Comparison of ENCODE assay signal across 8 cellular contexts in genomic region chr13:106083620-106084350, GRCh38.
DNase-seq lines count a peak whose midpoint lies in the region; ATAC-seq, FAIRE-seq and TF ChIP-seq lines count a peak whose summit lies in the region.

No MANE protein-coding gene starts in this region.

- ATAC-seq in GM21529 (IDR thresholded peaks at IDR 0.05; ENCODE audit: unreplicated experiment): peak; percentile 61
- ATAC-seq in GM19467 (IDR thresholded peaks at IDR 0.05; ENCODE audit: unreplicated experiment): no peak
- ATAC-seq in GM18873 (IDR thresholded peaks at IDR 0.05; ENCODE audit: low FRiP score, unreplicated experiment): no peak

- TF ChIP-seq POLR2A in esophagus squamous epithelium (IDR thresholded peaks at IDR 0.05): no peak

- H3K36me3 Mint-ChIP-seq in activated T-helper 2 cell treated with anti-CD3 and anti-CD28 coated beads, Interferon-gamma antibody, Interleukin-2, Interleukin-4, amounts not matched to agents 10 μg/mL and 5 μg/mL and 100 μg/mL, durations not matched to agents 14 hours and 24 hours and 36 hours (ENCODE audit: low read depth): no peaks in the 10 kb centered on the region

- no peaks in the 10 kb centered on the region for H3K4me1 Mint-ChIP-seq in activated T-helper 2 cell treated with anti-CD3 and anti-CD28 coated beads, Interferon-gamma antibody, Interleukin-2, Interleukin-4, amounts not matched to agents 10 μg/mL and 5 μg/mL and 100 μg/mL, durations not matched to agents 14 hours and 24 hours and 36 hours (ENCODE audit: low read depth)

- intact Hi-C loops in esophagus squamous epithelium (cut with DNase I): no loop called here
- intact Hi-C loops in activated T-helper 2 cell treated with anti-CD3 and anti-CD28 coated beads, Interferon-gamma antibody, Interleukin-2, Interleukin-4, amounts not matched to agents 10 μg/mL and 5 μg/mL and 100 μg/mL, durations not matched to agents 14 hours and 24 hours and 36 hours (cut with micrococcal nuclease): loop anchor here (5.0 kb wide), 1 partner anchor 454 kb away; the partner anchor contains the start of gene EFNB2

- no peak overlapping the region for H3K27ac ChIP-seq in esophagus squamous epithelium

- H3K4me1 ChIP-seq in esophagus squamous epithelium: no peaks in the 10 kb centered on the region

- TF ChIP-seq CTCF in D721Med (IDR thresholded peaks at IDR 0.05; ENCODE audit: insufficient read depth, missing control alignments) (peak; percentile 34), esophagus squamous epithelium (IDR thresholded peaks at IDR 0.05) (peak in 5 of 6 experiments; percentile 44 to 84 (median 56))

- H3K27me3 Mint-ChIP-seq in activated T-helper 2 cell treated with anti-CD3 and anti-CD28 coated beads, Interferon-gamma antibody, Interleukin-2, Interleukin-4, amounts not matched to agents 10 μg/mL and 5 μg/mL and 100 μg/mL, durations not matched to agents 14 hours and 24 hours and 36 hours (ENCODE audit: low read depth): no peaks in the 10 kb centered on the region

- H3K36me3 ChIP-seq in esophagus squamous epithelium: no peaks in the 10 kb centered on the region

- no peak for FAIRE-seq in D721Med (lab: Jason Lieb, UNC)

- H3K27me3 ChIP-seq in esophagus squamous epithelium: no peaks in the 10 kb centered on the region

- H3K9me3 ChIP-seq in esophagus squamous epithelium: no peaks in the 10 kb centered on the region

- no peak for DNase-seq in D721Med (ENCODE audit: insufficient read length, low spot score)
- peak; percentile 2 for DNase-seq in NCI-H460 (ENCODE audit: extremely low read depth, low read depth)
- DNase-seq in esophagus squamous epithelium (lab: John Stamatoyannopoulos, UW): no peak
- DNase-seq in renal cortical epithelial cell (ENCODE audit: low read depth): peak; percentile 77
- no peak for DNase-seq in activated T-helper 2 cell treated with anti-CD3 and anti-CD28 coated beads, Interferon-gamma antibody, Interleukin-2, Interleukin-4, amounts not matched to agents 10 μg/mL and 5 μg/mL and 100 μg/mL, durations not matched to agents 14 hours and 24 hours and 36 hours (ENCODE audit: low spot score)

- no peak overlapping the region for H3K4me3 ChIP-seq in esophagus squamous epithelium

- no peak overlapping the region for H3K27ac Mint-ChIP-seq in activated T-helper 2 cell treated with anti-CD3 and anti-CD28 coated beads, Interferon-gamma antibody, Interleukin-2, Interleukin-4, amounts not matched to agents 10 μg/mL and 5 μg/mL and 100 μg/mL, durations not matched to agents 14 hours and 24 hours and 36 hours

- 19 to 41% methylated on average over 3 of the region's 3 CpGs for WGBS in esophagus squamous epithelium, 2 donors

- no peak overlapping the region for H3K4me3 Mint-ChIP-seq in activated T-helper 2 cell treated with anti-CD3 and anti-CD28 coated beads, Interferon-gamma antibody, Interleukin-2, Interleukin-4, amounts not matched to agents 10 μg/mL and 5 μg/mL and 100 μg/mL, durations not matched to agents 14 hours and 24 hours and 36 hours (ENCODE audit: low read depth)

- H3K9me3 Mint-ChIP-seq in activated T-helper 2 cell treated with anti-CD3 and anti-CD28 coated beads, Interferon-gamma antibody, Interleukin-2, Interleukin-4, amounts not matched to agents 10 μg/mL and 5 μg/mL and 100 μg/mL, durations not matched to agents 14 hours and 24 hours and 36 hours: no peaks in the 10 kb centered on the region

Comparison
In these comparisons a context has a peak if more than half of its experiments do, and no peak if none do; other contexts are left out.
1. DNase-seq: peak in NCI-H460 (single experiment) and renal cortical epithelial cell (single experiment); none in D721Med (single experiment), esophagus squamous epithelium (single experiment) and activated T-helper 2 cell treated with anti-CD3 and anti-CD28 coated beads, Interferon-gamma antibody, Interleukin-2, Interleukin-4, amounts not matched to agents 10 μg/mL and 5 μg/mL and 100 μg/mL, durations not matched to agents 14 hours and 24 hours and 36 hours (single experiment).